8 cellular contexts compared by ENCODE assay signal in genomic region chr3:49906004-49906860, GRCh38. TPM values are rescaled to one million over a fixed set of nuclear protein-coding genes. Genes with fewer than 3 reads are reported as not detected.
DNase-seq lines count a peak whose midpoint lies in the region; ATAC-seq, FAIRE-seq and TF ChIP-seq lines count a peak whose summit lies in the region.

No MANE protein-coding gene starts in this region.

- dilution Hi-C loops in IMR-90 (cut with HindIII; ENCODE audit: low sequenced_read_pairs, unreplicated experiment) = no loop called here

- TF ChIP-seq RAD21 in IMR-90 (IDR thresholded peaks at IDR 0.05; ENCODE audit: low read length) (peak; percentile 73), HepG2 (CRISPR knock-in tag; IDR thresholded peaks at IDR 0.05) (peak; percentile 89)

- ATAC-seq in IMR-90 (ENCODE audit: low read depth) (peak; percentile 88), HepG2 (peak; percentile 75), HG03460 (IDR thresholded peaks at IDR 0.05; ENCODE audit: unreplicated experiment) (no peak), HG03457 (IDR thresholded peaks at IDR 0.05; ENCODE audit: unreplicated experiment) (no peak)

- CTCF ChIA-PET in IMR-90 (lab: Yijun Ruan, JAX) (interaction anchor here (0.6 to 1.1 kb wide), 3 partner anchors 18 to 339 kb away, joined by 3 to 6 read pairs (median 3); partner anchors contain the start of gene AMIGO3), HepG2 (lab: Yijun Ruan, JAX; ENCODE audit: low intra/inter-chr PET ratio, low total read pairs) (interaction anchor here (1.3 to 1.9 kb wide), 4 partner anchors 65 to 203 kb away, joined by 4 to 8 read pairs (median 6); partner anchors contain the start of gene INKA1)

- no peak overlapping the region for H3K9ac ChIP-seq in IMR-90 (ENCODE audit: low read depth, low read length)
- H3K9ac ChIP-seq in HepG2 (ENCODE audit: insufficient read depth, low read depth, low read length) = no peak overlapping the region

- H3K4me2 ChIP-seq in IMR-90 (ENCODE audit: low read depth, low read length) (peak overlapping the region; percentile 95), HepG2 (ENCODE audit: low read depth, low read length) (peak overlapping the region; percentile 81)

- no peak overlapping the region; the same call in 2 of the 3 replicates for H2BK15ac ChIP-seq in IMR-90 (ENCODE audit: low read depth, low read length)

- peak overlapping the region; percentile 95 for H2AFZ ChIP-seq in IMR-90 (replicated peaks; ENCODE audit: low read length, poor library complexity)
- H2AFZ ChIP-seq in HepG2 (ENCODE audit: low read length) = peak overlapping the region; percentile 48

- no peaks in the 10 kb centered on the region for H3K79me2 ChIP-seq in HepG2 (ENCODE audit: insufficient read depth, low read length)

- FAIRE-seq in HepG2 (lab: Jason Lieb, UNC) = peak; percentile 42

- H3K9me3 Mint-ChIP-seq in chondrocyte (ENCODE audit: low read depth) = no peaks in the 10 kb centered on the region

- peak overlapping the region; percentile 47 for H3K4ac ChIP-seq in IMR-90 (ENCODE audit: low read depth, low read length)

- peaks cover 6% of the 10 kb centered on the region for H3K4me1 ChIP-seq in IMR-90 (ENCODE audit: control insufficient read depth, insufficient read depth, low read length)
- H3K4me1 ChIP-seq in HepG2 (ENCODE audit: insufficient read depth, low read length) = peaks cover 23% of the 10 kb centered on the region

- POLR2A ChIA-PET in IMR-90 (lab: Charles Lee; ENCODE audit: unreplicated experiment) = no interaction called here
- POLR2A ChIA-PET in HepG2 (lab: Yijun Ruan, JAX) = no interaction called here

- H3K18ac ChIP-seq in IMR-90 (ENCODE audit: low read depth, low read length) = no peak overlapping the region

- no peak overlapping the region; the same call in 1 of the 2 replicates for H3K56ac ChIP-seq in IMR-90 (ENCODE audit: extremely low read depth, insufficient read depth, low read length)

- TF ChIP-seq CTCF in IMR-90 (conservative IDR thresholded peaks at IDR 0.05; ENCODE audit: low read depth, low read length) (peak; percentile 66), chondrocyte (IDR thresholded peaks at IDR 0.05) (peak; percentile 88), HepG2 (CRISPR knock-in tag; IDR thresholded peaks at IDR 0.05) (peak; percentile 91)

- no peak overlapping the region for H4K91ac ChIP-seq in IMR-90 (ENCODE audit: insufficient read depth, low read depth, low read length)

- no peak overlapping the region; the same call in 1 of the 2 replicates for H2BK20ac ChIP-seq in IMR-90 (ENCODE audit: low read depth, low read length)

- intact Hi-C loops in IMR-90 (cut with micrococcal nuclease) (loop anchor here (1.0 to 5.0 kb wide), 3 partner anchors 64 to 203 kb away; no protein-coding TSS in a partner anchor), HepG2 (cut with micrococcal nuclease; ENCODE audit: unreplicated experiment) (loop anchor here (1.0 to 2.0 kb wide), 3 partner anchors 61 to 203 kb away; no protein-coding TSS in a partner anchor)

- H2AK9ac ChIP-seq in IMR-90 (replicated peaks; ENCODE audit: low read depth, low read length, poor library complexity) = peak overlapping the region; percentile 84

- no peaks in the 10 kb centered on the region for H3K27me3 Mint-ChIP-seq in chondrocyte (ENCODE audit: low read depth)

- H4K20me1 ChIP-seq in IMR-90 (ENCODE audit: insufficient read depth, low read length) (no peaks in the 10 kb centered on the region), HepG2 (ENCODE audit: insufficient read depth, low read length) (no peaks in the 10 kb centered on the region)

- TF ChIP-seq POLR2A in IMR-90 (IDR thresholded peaks at IDR 0.05; ENCODE audit: low read depth, low read length) = no peak
- TF ChIP-seq POLR2A in HepG2 (IDR thresholded peaks at IDR 0.05; ENCODE audit: insufficient read depth in 1 of 2, low read depth in 2 of 2, low read length in 2 of 2) = no peak

- no peak overlapping the region for H3K27ac ChIP-seq in IMR-90 (ENCODE audit: insufficient read depth, low read length)
- no peak overlapping the region for H3K27ac ChIP-seq in HepG2 (ENCODE audit: extremely low read length, insufficient read depth, low read length)

- H3K23ac ChIP-seq in IMR-90 (ENCODE audit: low read depth, low read length) = no peak overlapping the region

- DNase-seq in D341Med (ENCODE audit: low spot score) (peak; percentile 88), IMR-90 (peak; percentile 46), chondrocyte (ENCODE audit: low spot score) (no peak), HepG2 (ENCODE audit: low spot score) (peak; percentile 33)
- DNase-seq in activated CD4-positive, CD25-positive, alpha-beta regulatory T cell treated with anti-CD3 and anti-CD28 coated beads, Interleukin-2, amount 50 U/mL, for 72 hours = peak; percentile 46
- peak in 2 of 3 experiments; percentile 21 to 40 for DNase-seq in stimulated activated CD4-positive, alpha-beta T cell treated with anti-CD3 and anti-CD28 coated beads, TNF-alpha, amount 100 ng/mL, for 4 hours (ENCODE audit: low read depth in 3 of 3)

- BruUV-seq in IMR-90 (replicated peaks; lab: Mats Ljungman, UMichigan) (no TSS peak), HepG2 (replicated peaks; lab: Mats Ljungman, UMichigan) (no TSS peak)

- TF ChIP-seq EP300 in HepG2 (IDR thresholded peaks at IDR 0.05; ENCODE audit: low read depth in 2 of 2, low read length in 2 of 2) (no peak), HepG2 (CRISPR knock-in tag; IDR thresholded peaks at IDR 0.05; ENCODE audit: borderline replicate concordance) (no peak)

- H3K14ac ChIP-seq in IMR-90 (replicated peaks; ENCODE audit: low read depth, low read length) = peak overlapping the region; percentile 43

- 40% methylated on average over 1 of the region's 15 CpGs; no CpG with 5 or more reads in 1 of the 2 experiments for WGBS in IMR-90 (ENCODE audit: extremely low coverage in 2 of 2, insufficient read length in 1 of 2), 2 experiments
- WGBS in HepG2 (ENCODE audit: low lambda C conversion rate) = 32% methylated on average over 8 of the region's 15 CpGs

- peak overlapping the region; percentile 45; the same call in 1 of the 2 replicates for H3K4me3 ChIP-seq in IMR-90 (ENCODE audit: insufficient read depth, low read depth, low read length)
- peak overlapping the region; percentile 8 to 40 (median 39); a peak in 5 of 6 replicates for H3K4me3 ChIP-seq in HepG2 (replicated peaks in 1 of 3; ENCODE audit: insufficient read depth in 1 of 3, low read depth in 2 of 3, low read length in 3 of 3)

- H3K36me3 Mint-ChIP-seq in chondrocyte (ENCODE audit: low read depth) = peaks cover 6% of the 10 kb centered on the region

- peak overlapping the region; percentile 43 to 82 for H4K8ac ChIP-seq in IMR-90 (ENCODE audit: low read depth in 2 of 2, low read length in 2 of 2)

- H3K9me3 ChIP-seq in IMR-90 (ENCODE audit: control insufficient read depth, insufficient read depth, low read length) (no peaks in the 10 kb centered on the region), HepG2 (ENCODE audit: low read length) (no peaks in the 10 kb centered on the region)

- no peak overlapping the region for H2BK5ac ChIP-seq in IMR-90 (ENCODE audit: low read depth, low read length, poor library complexity, severe bottlenecking)

- H3K36me3 ChIP-seq in IMR-90 (ENCODE audit: control insufficient read depth, insufficient read depth, low read length) (peaks cover 11% of the 10 kb centered on the region), HepG2 (replicated peaks in 1 of 2; ENCODE audit: control insufficient read depth in 1 of 2, insufficient read depth in 2 of 2, low read length in 2 of 2) (no peaks in the 10 kb centered on the region; a peak in 1 of 5 replicates)

- H3K9me1 ChIP-seq in IMR-90 (ENCODE audit: insufficient read depth, low read length) = no peaks in the 10 kb centered on the region

- H3K4me3 Mint-ChIP-seq in chondrocyte (ENCODE audit: unreplicated experiment) = peak overlapping the region; percentile 65

- no peaks in the 10 kb centered on the region for H3K79me1 ChIP-seq in IMR-90 (ENCODE audit: low read depth in 1 of 2, low read length in 2 of 2)

- H3K27me3 ChIP-seq in IMR-90 (ENCODE audit: control insufficient read depth, insufficient read depth, low read length) (no peaks in the 10 kb centered on the region), HepG2 (ENCODE audit: control insufficient read depth in 1 of 2, insufficient read depth in 2 of 2, low read length in 2 of 2) (no peaks in the 10 kb centered on the region)

- 0 out of 2 replicates have a peak overlapping the region, but pooled peaks have one; percentile 4 for H2BK120ac ChIP-seq in IMR-90 (ENCODE audit: low read depth, low read length)

- in situ Hi-C loops in IMR-90 (cut with MboI; ENCODE audit: low sequenced_read_pairs) = loop anchor here (5.0 kb wide), 1 partner anchor 204 kb away; no protein-coding TSS in a partner anchor
- in situ Hi-C loops in HepG2 (cut with HindIII; ENCODE audit: extremely low pct_ligation_motif_present, low pct_unique_long_range_greater_than_20kb) = loop anchor here (5.0 to 10.0 kb wide), 3 partner anchors 64 to 204 kb away; partner anchors contain the start of gene INKA1

- H3K27ac Mint-ChIP-seq in chondrocyte (ENCODE audit: unreplicated experiment) = no peak overlapping the region

- H3K4me1 Mint-ChIP-seq in chondrocyte (ENCODE audit: low read depth) = peaks cover 8% of the 10 kb centered on the region

- peak overlapping the region; percentile 55; the same call in 1 of the 2 replicates for H4K5ac ChIP-seq in IMR-90 (ENCODE audit: low read depth, low read length)

- H2AK5ac ChIP-seq in IMR-90 (ENCODE audit: low read depth, low read length) = peak overlapping the region; percentile 33; the same call in 1 of the 2 replicates

RNA-seq across cellular contexts. Expression of gene MST1R, which starts 2.6 kb away (rescaled TPM):
- total RNA-seq in IMR-90 (2012; rRNA removed) (under 0.01 TPM in 1 of 2 replicates, not detected in the other), chondrocyte (0.55 to 1.1 TPM (median 0.56 TPM) in 3 replicates), HepG2 (2016; rRNA removed; fragmentation: Illumina TruSeq; extraction: Trizol) (0.11 and 0.13 TPM in 2 replicates)
- polyA plus RNA-seq in IMR-90 (2012; rRNA removed) (0.10 and 0.14 TPM in 2 replicates), HepG2 (2011; rRNA removed) (0.72 and 0.77 TPM in 2 replicates)
- 0.20 TPM in 1 of 2 replicates, not detected in the other for polyA plus RNA-seq in IMR-90 (2012; cell fraction: cytosol; rRNA removed)
- polyA plus RNA-seq in IMR-90 (2012; cell fraction: nucleus; rRNA removed; ENCODE audit: low replicate concordance) = 0.60 and 1.4 TPM in 2 replicates
- total RNA-seq in HepG2 (2016; cell fraction: cytosol; rRNA removed; fragmentation: Illumina TruSeq; extraction: Trizol; ENCODE audit: low read depth) = not detected in 2 replicates
- total RNA-seq in HepG2 (2016; cell fraction: insoluble cytoplasmic fraction; rRNA removed; fragmentation: Illumina TruSeq; extraction: Trizol) = 0.17 and 0.36 TPM in 2 replicates
- 0.03 TPM in 1 of 2 replicates, not detected in the other for total RNA-seq in HepG2 (2016; cell fraction: membrane; rRNA removed; fragmentation: Illumina TruSeq; extraction: Trizol)
- 0.28 and 0.37 TPM in 2 replicates for total RNA-seq in HepG2 (2016; cell fraction: nucleus; rRNA removed; fragmentation: Illumina TruSeq; extraction: Trizol)
- 0.21 TPM in 2 replicates for polyA plus RNA-seq in HepG2 (2011; cell fraction: cytosol; rRNA removed)
- 2.3 and 3.4 TPM in 2 replicates for polyA plus RNA-seq in HepG2 (2011; cell fraction: nucleus; rRNA removed)
- polyA plus RNA-seq in HepG2 (2012) = 0.09 and 0.52 TPM in 2 replicates
- not detected in 2 replicates for polyA plus RNA-seq in HepG2 (2016; cell fraction: cytosol; fragmentation: Illumina TruSeq; extraction: Trizol; ENCODE audit: low read depth)
- 0.11 TPM in 1 of 2 replicates, not detected in the other for polyA plus RNA-seq in HepG2 (2016; cell fraction: insoluble cytoplasmic fraction; fragmentation: Illumina TruSeq; extraction: Trizol; ENCODE audit: low read depth)
- polyA plus RNA-seq in HepG2 (2016; cell fraction: membrane; fragmentation: Illumina TruSeq; extraction: Trizol; ENCODE audit: low read depth) = 0.17 TPM in 1 of 2 replicates, not detected in the other
- 1.2 and 1.4 TPM in 2 replicates for polyA plus RNA-seq in HepG2 (2016; cell fraction: nucleus; fragmentation: Illumina TruSeq; extraction: Trizol; ENCODE audit: insufficient read depth, low read depth)
- 2.0 and 186 TPM in 2 replicates for polyA minus RNA-seq in HepG2 (2011; rRNA and poly(A)+ RNA removed; ENCODE audit: low replicate concordance)
- polyA minus RNA-seq in HepG2 (2011; cell fraction: cytosol; rRNA and poly(A)+ RNA removed) = 1.5 and 3.4 TPM in 2 replicates
- polyA minus RNA-seq in HepG2 (2011; cell fraction: nucleus; rRNA and poly(A)+ RNA removed) = 0.77 and 2.4 TPM in 2 replicates

RNA-seq across cellular contexts. Expression of gene MON1A, which starts 23.4 kb away (rescaled TPM):
- total RNA-seq in IMR-90 (2012; rRNA removed) (6.9 and 8.2 TPM in 2 replicates), chondrocyte (9.6 to 13.6 TPM (median 11.0 TPM) in 3 replicates), HepG2 (2016; rRNA removed; fragmentation: Illumina TruSeq; extraction: Trizol) (8.8 and 9.0 TPM in 2 replicates)
- polyA plus RNA-seq in IMR-90 (2012; rRNA removed) (13.5 and 18.1 TPM in 2 replicates), HepG2 (2011; rRNA removed) (4.6 and 7.0 TPM in 2 replicates)
- polyA plus RNA-seq in IMR-90 (2012; cell fraction: cytosol; rRNA removed) = 10.1 and 19.6 TPM in 2 replicates
- 11.1 and 25.3 TPM in 2 replicates for polyA plus RNA-seq in IMR-90 (2012; cell fraction: nucleus; rRNA removed; ENCODE audit: low replicate concordance)
- total RNA-seq in HepG2 (2016; cell fraction: cytosol; rRNA removed; fragmentation: Illumina TruSeq; extraction: Trizol; ENCODE audit: low read depth) = 4.7 and 7.5 TPM in 2 replicates
- total RNA-seq in HepG2 (2016; cell fraction: insoluble cytoplasmic fraction; rRNA removed; fragmentation: Illumina TruSeq; extraction: Trizol) = 7.6 and 8.7 TPM in 2 replicates
- 12.4 and 17.1 TPM in 2 replicates for total RNA-seq in HepG2 (2016; cell fraction: membrane; rRNA removed; fragmentation: Illumina TruSeq; extraction: Trizol)
- total RNA-seq in HepG2 (2016; cell fraction: nucleus; rRNA removed; fragmentation: Illumina TruSeq; extraction: Trizol) = 4.0 and 4.2 TPM in 2 replicates
- polyA plus RNA-seq in HepG2 (2011; cell fraction: cytosol; rRNA removed) = 4.9 and 7.2 TPM in 2 replicates
- 6.1 and 7.8 TPM in 2 replicates for polyA plus RNA-seq in HepG2 (2011; cell fraction: nucleus; rRNA removed)
- polyA plus RNA-seq in HepG2 (2012) = 3.0 and 6.0 TPM in 2 replicates
- polyA plus RNA-seq in HepG2 (2016; cell fraction: cytosol; fragmentation: Illumina TruSeq; extraction: Trizol; ENCODE audit: low read depth) = 8.3 and 11.7 TPM in 2 replicates
- polyA plus RNA-seq in HepG2 (2016; cell fraction: insoluble cytoplasmic fraction; fragmentation: Illumina TruSeq; extraction: Trizol; ENCODE audit: low read depth) = 9.1 and 11.2 TPM in 2 replicates
- polyA plus RNA-seq in HepG2 (2016; cell fraction: membrane; fragmentation: Illumina TruSeq; extraction: Trizol; ENCODE audit: low read depth) = 12.1 and 13.2 TPM in 2 replicates
- polyA plus RNA-seq in HepG2 (2016; cell fraction: nucleus; fragmentation: Illumina TruSeq; extraction: Trizol; ENCODE audit: insufficient read depth, low read depth) = 7.3 and 9.2 TPM in 2 replicates
- polyA minus RNA-seq in HepG2 (2011; rRNA and poly(A)+ RNA removed; ENCODE audit: low replicate concordance) = 9.7 and 15.4 TPM in 2 replicates
- polyA minus RNA-seq in HepG2 (2011; cell fraction: cytosol; rRNA and poly(A)+ RNA removed) = 2.9 and 3.6 TPM in 2 replicates
- polyA minus RNA-seq in HepG2 (2011; cell fraction: nucleus; rRNA and poly(A)+ RNA removed) = 3.0 and 3.9 TPM in 2 replicates

RNA-seq across cellular contexts. Expression of gene RBM6, which starts 33.7 kb away (rescaled TPM):
- total RNA-seq in IMR-90 (2012; rRNA removed) = 38.5 and 40.8 TPM in 2 replicates
- 51.1 and 64.6 TPM in 2 replicates for polyA plus RNA-seq in IMR-90 (2012; rRNA removed)
- 9.1 and 24.1 TPM in 2 replicates for polyA plus RNA-seq in IMR-90 (2012; cell fraction: cytosol; rRNA removed)
- 37.5 and 273 TPM in 2 replicates for polyA plus RNA-seq in IMR-90 (2012; cell fraction: nucleus; rRNA removed; ENCODE audit: low replicate concordance)
- 57.1 to 70.7 TPM (median 61.0 TPM) in 3 replicates for total RNA-seq in chondrocyte
- 51.6 and 86.1 TPM in 2 replicates for total RNA-seq in HepG2 (2016; rRNA removed; fragmentation: Illumina TruSeq; extraction: Trizol)
- 26.8 and 28.0 TPM in 2 replicates for total RNA-seq in HepG2 (2016; cell fraction: cytosol; rRNA removed; fragmentation: Illumina TruSeq; extraction: Trizol; ENCODE audit: low read depth)
- total RNA-seq in HepG2 (2016; cell fraction: insoluble cytoplasmic fraction; rRNA removed; fragmentation: Illumina TruSeq; extraction: Trizol) = 48.1 and 85.0 TPM in 2 replicates
- 31.9 and 32.3 TPM in 2 replicates for total RNA-seq in HepG2 (2016; cell fraction: membrane; rRNA removed; fragmentation: Illumina TruSeq; extraction: Trizol)
- 95.5 and 119 TPM in 2 replicates for total RNA-seq in HepG2 (2016; cell fraction: nucleus; rRNA removed; fragmentation: Illumina TruSeq; extraction: Trizol)
- polyA plus RNA-seq in HepG2 (2011; rRNA removed) = 72.7 and 90.4 TPM in 2 replicates
- 23.6 and 43.4 TPM in 2 replicates for polyA plus RNA-seq in HepG2 (2011; cell fraction: cytosol; rRNA removed)
- 214 and 295 TPM in 2 replicates for polyA plus RNA-seq in HepG2 (2011; cell fraction: nucleus; rRNA removed)
- 89.9 and 108 TPM in 2 replicates for polyA plus RNA-seq in HepG2 (2012)
- polyA plus RNA-seq in HepG2 (2016; cell fraction: cytosol; fragmentation: Illumina TruSeq; extraction: Trizol; ENCODE audit: low read depth) = 5.6 and 7.3 TPM in 2 replicates
- 57.9 and 60.9 TPM in 2 replicates for polyA plus RNA-seq in HepG2 (2016; cell fraction: insoluble cytoplasmic fraction; fragmentation: Illumina TruSeq; extraction: Trizol; ENCODE audit: low read depth)
- 14.4 and 15.0 TPM in 2 replicates for polyA plus RNA-seq in HepG2 (2016; cell fraction: membrane; fragmentation: Illumina TruSeq; extraction: Trizol; ENCODE audit: low read depth)
- 284 and 293 TPM in 2 replicates for polyA plus RNA-seq in HepG2 (2016; cell fraction: nucleus; fragmentation: Illumina TruSeq; extraction: Trizol; ENCODE audit: insufficient read depth, low read depth)
- polyA minus RNA-seq in HepG2 (2011; rRNA and poly(A)+ RNA removed; ENCODE audit: low replicate concordance) = 15.4 and 24.6 TPM in 2 replicates
- 8.0 and 12.9 TPM in 2 replicates for polyA minus RNA-seq in HepG2 (2011; cell fraction: cytosol; rRNA and poly(A)+ RNA removed)
- polyA minus RNA-seq in HepG2 (2011; cell fraction: nucleus; rRNA and poly(A)+ RNA removed) = 74.5 and 93.7 TPM in 2 replicates

RNA-seq across cellular contexts. Expression of gene CAMKV, which starts 36.5 kb away (rescaled TPM):
- total RNA-seq in IMR-90 (2012; rRNA removed) (not detected in 2 replicates), chondrocyte (not detected in 3 replicates), HepG2 (2016; rRNA removed; fragmentation: Illumina TruSeq; extraction: Trizol) (0.13 and 0.15 TPM in 2 replicates)
- polyA plus RNA-seq in IMR-90 (2012; rRNA removed) (not detected in 2 replicates), HepG2 (2011; rRNA removed) (0.13 and 0.22 TPM in 2 replicates)
- not detected in 2 replicates for polyA plus RNA-seq in IMR-90 (2012; cell fraction: cytosol; rRNA removed)
- polyA plus RNA-seq in IMR-90 (2012; cell fraction: nucleus; rRNA removed; ENCODE audit: low replicate concordance) = 0.09 TPM in 1 of 2 replicates, not detected in the other
- not detected in 2 replicates for total RNA-seq in HepG2 (2016; cell fraction: cytosol; rRNA removed; fragmentation: Illumina TruSeq; extraction: Trizol; ENCODE audit: low read depth)
- total RNA-seq in HepG2 (2016; cell fraction: insoluble cytoplasmic fraction; rRNA removed; fragmentation: Illumina TruSeq; extraction: Trizol) = 0.17 TPM in 1 of 2 replicates, not detected in the other
- total RNA-seq in HepG2 (2016; cell fraction: membrane; rRNA removed; fragmentation: Illumina TruSeq; extraction: Trizol) = 0.14 TPM in 1 of 2 replicates, not detected in the other
- 0.13 and 0.22 TPM in 2 replicates for total RNA-seq in HepG2 (2016; cell fraction: nucleus; rRNA removed; fragmentation: Illumina TruSeq; extraction: Trizol)
- polyA plus RNA-seq in HepG2 (2011; cell fraction: cytosol; rRNA removed) = 0.13 and 0.23 TPM in 2 replicates
- 1.2 and 2.0 TPM in 2 replicates for polyA plus RNA-seq in HepG2 (2011; cell fraction: nucleus; rRNA removed)
- polyA plus RNA-seq in HepG2 (2012) = 0.33 and 0.38 TPM in 2 replicates
- not detected in 2 replicates for polyA plus RNA-seq in HepG2 (2016; cell fraction: cytosol; fragmentation: Illumina TruSeq; extraction: Trizol; ENCODE audit: low read depth)
- 0.13 and 0.26 TPM in 2 replicates for polyA plus RNA-seq in HepG2 (2016; cell fraction: insoluble cytoplasmic fraction; fragmentation: Illumina TruSeq; extraction: Trizol; ENCODE audit: low read depth)
- polyA plus RNA-seq in HepG2 (2016; cell fraction: membrane; fragmentation: Illumina TruSeq; extraction: Trizol; ENCODE audit: low read depth) = 0.08 and 0.10 TPM in 2 replicates
- 0.53 and 0.60 TPM in 2 replicates for polyA plus RNA-seq in HepG2 (2016; cell fraction: nucleus; fragmentation: Illumina TruSeq; extraction: Trizol; ENCODE audit: insufficient read depth, low read depth)
- polyA minus RNA-seq in HepG2 (2011; rRNA and poly(A)+ RNA removed; ENCODE audit: low replicate concordance) = 0.07 and 0.82 TPM in 2 replicates
- polyA minus RNA-seq in HepG2 (2011; cell fraction: cytosol; rRNA and poly(A)+ RNA removed) = not detected in 2 replicates
- 1.3 TPM in 1 of 2 replicates, not detected in the other for polyA minus RNA-seq in HepG2 (2011; cell fraction: nucleus; rRNA and poly(A)+ RNA removed)

RNA-seq across cellular contexts. Expression of gene TRAIP, which starts 49.9 kb away (rescaled TPM):
- 5.3 and 6.3 TPM in 2 replicates for total RNA-seq in IMR-90 (2012; rRNA removed)
- polyA plus RNA-seq in IMR-90 (2012; rRNA removed) = 9.2 and 10.0 TPM in 2 replicates
- polyA plus RNA-seq in IMR-90 (2012; cell fraction: cytosol; rRNA removed) = 3.3 and 4.5 TPM in 2 replicates
- 22.2 and 30.7 TPM in 2 replicates for polyA plus RNA-seq in IMR-90 (2012; cell fraction: nucleus; rRNA removed; ENCODE audit: low replicate concordance)
- total RNA-seq in chondrocyte = 2.3 to 5.9 TPM (median 2.7 TPM) in 3 replicates
- total RNA-seq in HepG2 (2016; rRNA removed; fragmentation: Illumina TruSeq; extraction: Trizol) = 13.7 and 23.9 TPM in 2 replicates
- 9.1 and 11.5 TPM in 2 replicates for total RNA-seq in HepG2 (2016; cell fraction: cytosol; rRNA removed; fragmentation: Illumina TruSeq; extraction: Trizol; ENCODE audit: low read depth)
- 13.0 and 22.4 TPM in 2 replicates for total RNA-seq in HepG2 (2016; cell fraction: insoluble cytoplasmic fraction; rRNA removed; fragmentation: Illumina TruSeq; extraction: Trizol)
- 11.7 and 13.4 TPM in 2 replicates for total RNA-seq in HepG2 (2016; cell fraction: membrane; rRNA removed; fragmentation: Illumina TruSeq; extraction: Trizol)
- 28.5 and 36.3 TPM in 2 replicates for total RNA-seq in HepG2 (2016; cell fraction: nucleus; rRNA removed; fragmentation: Illumina TruSeq; extraction: Trizol)
- 13.9 and 15.1 TPM in 2 replicates for polyA plus RNA-seq in HepG2 (2011; rRNA removed)
- 14.0 and 14.3 TPM in 2 replicates for polyA plus RNA-seq in HepG2 (2011; cell fraction: cytosol; rRNA removed)
- 42.9 and 44.0 TPM in 2 replicates for polyA plus RNA-seq in HepG2 (2011; cell fraction: nucleus; rRNA removed)
- 7.3 and 9.8 TPM in 2 replicates for polyA plus RNA-seq in HepG2 (2012)
- 4.6 and 5.0 TPM in 2 replicates for polyA plus RNA-seq in HepG2 (2016; cell fraction: cytosol; fragmentation: Illumina TruSeq; extraction: Trizol; ENCODE audit: low read depth)
- 12.2 and 16.5 TPM in 2 replicates for polyA plus RNA-seq in HepG2 (2016; cell fraction: insoluble cytoplasmic fraction; fragmentation: Illumina TruSeq; extraction: Trizol; ENCODE audit: low read depth)
- 9.0 TPM in 2 replicates for polyA plus RNA-seq in HepG2 (2016; cell fraction: membrane; fragmentation: Illumina TruSeq; extraction: Trizol; ENCODE audit: low read depth)
- 45.6 and 54.0 TPM in 2 replicates for polyA plus RNA-seq in HepG2 (2016; cell fraction: nucleus; fragmentation: Illumina TruSeq; extraction: Trizol; ENCODE audit: insufficient read depth, low read depth)
- 23.5 and 39.7 TPM in 2 replicates for polyA minus RNA-seq in HepG2 (2011; rRNA and poly(A)+ RNA removed; ENCODE audit: low replicate concordance)
- 5.6 and 7.4 TPM in 2 replicates for polyA minus RNA-seq in HepG2 (2011; cell fraction: cytosol; rRNA and poly(A)+ RNA removed)
- 17.3 and 17.4 TPM in 2 replicates for polyA minus RNA-seq in HepG2 (2011; cell fraction: nucleus; rRNA and poly(A)+ RNA removed)

Comparison
In these comparisons a context has a peak if more than half of its experiments do, and no peak if none do; other contexts are left out.
1. ATAC-seq: peak in IMR-90 (single experiment) and HepG2 (single experiment); none in HG03460 (single experiment) and HG03457 (single experiment).
2. Peak in every context shown above with its lines, with median percentiles within 50 percentile points of each other: CTCF ChIP-seq.